ENCODE assay signal across 40 cellular contexts in genomic region chr5:110013042-110013441, GRCh38.
"Had no signal": no experiment of that assay in that cellular context is flagged by ENCODE, and none has a peak within 500 bp of the region (broad histone marks: within the 10 kb centered on the region; RNA-seq: fewer than 3 reads in every experiment).

No MANE protein-coding gene starts in this region.

- H3K27me3 Mint-ChIP-seq: activated naive CD4-positive, alpha-beta T cell treated with anti-CD3 and anti-CD28 coated beads, Interleukin-2, amount 10 ng/mL, durations not matched to agents 7 days and 5 days; activated naive CD4-positive, alpha-beta T cell treated with anti-CD3 and anti-CD28 coated beads, Interleukin-2, amount 50 U/mL, for 24 hours; activated naive CD8-positive, alpha-beta T cell; activated naive CD8-positive, alpha-beta T cell treated with anti-CD3 and anti-CD28 coated beads for 36 hours; activated naive CD8-positive, alpha-beta T cell treated with anti-CD3 and anti-CD28 coated beads, Interleukin-2, amount 10 ng/mL, durations not matched to agents 7 days and 5 days; activated naive CD8-positive, alpha-beta T cell treated with anti-CD3 and anti-CD28 coated beads, Interleukin-2, amount 50 U/mL, for 24 hours; activated T-cell treated with anti-CD3 and anti-CD28 coated beads, Interleukin-2, amount 50 U/mL, for 24 hours had no signal

- H3K36me3 Mint-ChIP-seq: activated naive CD4-positive, alpha-beta T cell treated with anti-CD3 and anti-CD28 coated beads, Interleukin-2, amount 10 ng/mL, durations not matched to agents 7 days and 5 days; activated naive CD8-positive, alpha-beta T cell treated with anti-CD3 and anti-CD28 coated beads for 36 hours; activated naive CD8-positive, alpha-beta T cell treated with anti-CD3 and anti-CD28 coated beads, Interleukin-2, amount 10 ng/mL, durations not matched to agents 7 days and 5 days; brain had no signal

- H3K27me3 ChIP-seq: adrenal gland, ascending aorta, body of pancreas, brain microvascular endothelial cell, breast epithelium, cardiac muscle cell had no signal

- H3K9me3 Mint-ChIP-seq: activated naive CD4-positive, alpha-beta T cell treated with anti-CD3 and anti-CD28 coated beads for 36 hours; activated naive CD4-positive, alpha-beta T cell treated with anti-CD3 and anti-CD28 coated beads, Interleukin-2, amount 50 U/mL, for 24 hours; activated naive CD8-positive, alpha-beta T cell treated with anti-CD3 and anti-CD28 coated beads for 36 hours; activated T-cell treated with anti-CD3 and anti-CD28 coated beads, Interleukin-2, amount 50 U/mL, for 4 hours; central memory CD8-positive, alpha-beta T cell had no signal

- H3K4me3 Mint-ChIP-seq: activated naive CD4-positive, alpha-beta T cell treated with anti-CD3 and anti-CD28 coated beads for 36 hours; activated naive CD4-positive, alpha-beta T cell treated with anti-CD3 and anti-CD28 coated beads, Interleukin-2, amount 10 ng/mL, durations not matched to agents 7 days and 5 days; activated naive CD4-positive, alpha-beta T cell treated with anti-CD3 and anti-CD28 coated beads, Interleukin-2, amount 50 U/mL, for 24 hours; activated naive CD8-positive, alpha-beta T cell; activated naive CD8-positive, alpha-beta T cell treated with anti-CD3 and anti-CD28 coated beads for 36 hours; activated naive CD8-positive, alpha-beta T cell treated with anti-CD3 and anti-CD28 coated beads, Interleukin-2, amount 10 ng/mL, durations not matched to agents 7 days and 5 days; activated naive CD8-positive, alpha-beta T cell treated with anti-CD3 and anti-CD28 coated beads, Interleukin-2, amount 50 U/mL, for 24 hours; activated T-cell treated with anti-CD3 and anti-CD28 coated beads, Interleukin-2, amount 50 U/mL, for 24 hours; activated T-cell treated with anti-CD3 and anti-CD28 coated beads, Interleukin-2, amount 50 U/mL, for 4 hours; activated T-cell treated with anti-CD3 and anti-CD28 coated beads, Interleukin-2, amount 50 U/mL, for 72 hours; activated T-helper 1 cell treated with anti-CD3 and anti-CD28 coated beads, Interleukin-12 subunit alpha, Interleukin-12 subunit beta, Interleukin-2, Interleukin-4 antibody, amounts not matched to agents 30 ng/mL and 10 ng/mL and 1 ng/mL, durations not matched to agents 14 hours and 24 hours and 36 hours; activated T-helper 17 cell treated with anti-CD3 and anti-CD28 coated beads, Interleukin-2, amount 50 U/mL, for 72 hours; brain; central memory CD8-positive, alpha-beta T cell had no signal

- FAIRE-seq: astrocyte, bronchial epithelial cell had no signal

- ATAC-seq: activated naive CD4-positive, alpha-beta T cell treated with anti-CD3 and anti-CD28 coated beads, Interleukin-2, amount 50 U/mL, for 72 hours; activated naive CD8-positive, alpha-beta T cell treated with anti-CD3 and anti-CD28 coated beads, Interleukin-2, amount 50 U/mL, for 24 hours; activated T-cell treated with anti-CD3 and anti-CD28 coated beads, Interleukin-2, amount 50 U/mL, for 4 hours; activated T-cell treated with anti-CD3 and anti-CD28 coated beads, Interleukin-2, amount 50 U/mL, for 72 hours; activated T-helper 17 cell treated with anti-CD3 and anti-CD28 coated beads, Interleukin-2, amount 50 U/mL, for 72 hours; body of pancreas had no signal

- DNase-seq: activated effector memory CD4-positive, alpha-beta T cell treated with anti-CD3 and anti-CD28 coated beads, Interleukin-2, amount 50 U/mL, for 16 hours; activated effector memory CD4-positive, alpha-beta T cell treated with Interleukin-2 at 50 U/mL for 16 hours; activated gamma-delta T cell; activated gamma-delta T cell treated with Interleukin-2 at 50 U/mL for 16 hours; activated naive CD4-positive, alpha-beta T cell; activated naive CD4-positive, alpha-beta T cell treated with anti-CD3 and anti-CD28 coated beads for 36 hours; activated naive CD4-positive, alpha-beta T cell treated with anti-CD3 and anti-CD28 coated beads, Interleukin-2, amount 10 ng/mL, durations not matched to agents 7 days and 5 days; activated naive CD4-positive, alpha-beta T cell treated with anti-CD3 and anti-CD28 coated beads, Interleukin-2, amount 50 U/mL, for 16 hours; activated naive CD4-positive, alpha-beta T cell treated with Interleukin-2 at 50 U/mL for 16 hours; activated naive CD8-positive, alpha-beta T cell treated with anti-CD3 and anti-CD28 coated beads for 36 hours; activated naive CD8-positive, alpha-beta T cell treated with anti-CD3 and anti-CD28 coated beads, Interleukin-2, amount 10 ng/mL, durations not matched to agents 7 days and 5 days; activated naive CD8-positive, alpha-beta T cell treated with anti-CD3 and anti-CD28 coated beads, Interleukin-2, amount 50 U/mL, for 24 hours; activated T-cell treated with anti-CD3 and anti-CD28 coated beads, Interleukin-2, amount 50 U/mL, for 1 hour; activated T-cell treated with anti-CD3 and anti-CD28 coated beads, Interleukin-2, amount 50 U/mL, for 24 hours; activated T-cell treated with anti-CD3 and anti-CD28 coated beads, Interleukin-2, amount 50 U/mL, for 4 hours; activated T-cell treated with anti-CD3 and anti-CD28 coated beads, Interleukin-2, amount 50 U/mL, for 48 hours; activated T-cell treated with anti-CD3 and anti-CD28 coated beads, Interleukin-2, amount 50 U/mL, for 72 hours; adrenal gland; amniotic stem cell; amygdala; anterior cingulate cortex; aorta; body of pancreas; brain microvascular endothelial cell; caudate nucleus; central memory CD4-positive, alpha-beta T cell; cerebellar nuclear complex had no signal

- H3K27ac Mint-ChIP-seq: activated naive CD4-positive, alpha-beta T cell treated with anti-CD3 and anti-CD28 coated beads for 36 hours; activated naive CD4-positive, alpha-beta T cell treated with anti-CD3 and anti-CD28 coated beads, Interleukin-2, amount 10 ng/mL, durations not matched to agents 7 days and 5 days; activated naive CD4-positive, alpha-beta T cell treated with anti-CD3 and anti-CD28 coated beads, Interleukin-2, amount 50 U/mL, for 24 hours; activated naive CD4-positive, alpha-beta T cell treated with anti-CD3 and anti-CD28 coated beads, Interleukin-2, amount 50 U/mL, for 72 hours; activated naive CD8-positive, alpha-beta T cell; activated naive CD8-positive, alpha-beta T cell treated with anti-CD3 and anti-CD28 coated beads for 36 hours; activated naive CD8-positive, alpha-beta T cell treated with anti-CD3 and anti-CD28 coated beads, Interleukin-2, amount 10 ng/mL, durations not matched to agents 7 days and 5 days; activated naive CD8-positive, alpha-beta T cell treated with anti-CD3 and anti-CD28 coated beads, Interleukin-2, amount 50 U/mL, for 24 hours; activated T-cell treated with anti-CD3 and anti-CD28 coated beads, Interleukin-2, amount 50 U/mL, for 24 hours; activated T-cell treated with anti-CD3 and anti-CD28 coated beads, Interleukin-2, amount 50 U/mL, for 72 hours; activated T-helper 1 cell treated with anti-CD3 and anti-CD28 coated beads, Interleukin-12 subunit alpha, Interleukin-12 subunit beta, Interleukin-2, Interleukin-4 antibody, amounts not matched to agents 30 ng/mL and 10 ng/mL and 1 ng/mL, durations not matched to agents 14 hours and 24 hours and 36 hours; activated T-helper 17 cell treated with anti-CD3 and anti-CD28 coated beads, Interleukin-2, amount 50 U/mL, for 72 hours; activated T-helper 2 cell treated with anti-CD3 and anti-CD28 coated beads, Interferon-gamma antibody, Interleukin-2, Interleukin-4, amounts not matched to agents 10 μg/mL and 5 μg/mL and 100 μg/mL, durations not matched to agents 14 hours and 24 hours and 36 hours; brain had no signal

- H3K36me3 ChIP-seq: adrenal gland, ascending aorta, brain microvascular endothelial cell, breast epithelium, cardiac muscle cell had no signal

- H3K9me3 ChIP-seq: adrenal gland, ascending aorta, body of pancreas, breast epithelium had no signal

- H3K4me1 Mint-ChIP-seq: activated naive CD4-positive, alpha-beta T cell treated with anti-CD3 and anti-CD28 coated beads, Interleukin-2, amount 10 ng/mL, durations not matched to agents 7 days and 5 days; activated naive CD4-positive, alpha-beta T cell treated with anti-CD3 and anti-CD28 coated beads, Interleukin-2, amount 50 U/mL, for 24 hours; activated naive CD8-positive, alpha-beta T cell treated with anti-CD3 and anti-CD28 coated beads for 36 hours; activated naive CD8-positive, alpha-beta T cell treated with anti-CD3 and anti-CD28 coated beads, Interleukin-2, amount 10 ng/mL, durations not matched to agents 7 days and 5 days; activated naive CD8-positive, alpha-beta T cell treated with anti-CD3 and anti-CD28 coated beads, Interleukin-2, amount 50 U/mL, for 24 hours; activated T-helper 17 cell treated with anti-CD3 and anti-CD28 coated beads, Interleukin-2, amount 50 U/mL, for 72 hours; brain; central memory CD8-positive, alpha-beta T cell had no signal

- H3K4me3 ChIP-seq: adrenal gland, ascending aorta, body of pancreas, breast epithelium, cardiac muscle cell had no signal

- H3K27ac ChIP-seq: adrenal gland, ascending aorta, body of pancreas, brain microvascular endothelial cell, breast epithelium, cardiac muscle cell had no signal

- H3K4me1 ChIP-seq: adrenal gland, ascending aorta, body of pancreas, breast epithelium had no signal
